In the genomic region with DNA sequence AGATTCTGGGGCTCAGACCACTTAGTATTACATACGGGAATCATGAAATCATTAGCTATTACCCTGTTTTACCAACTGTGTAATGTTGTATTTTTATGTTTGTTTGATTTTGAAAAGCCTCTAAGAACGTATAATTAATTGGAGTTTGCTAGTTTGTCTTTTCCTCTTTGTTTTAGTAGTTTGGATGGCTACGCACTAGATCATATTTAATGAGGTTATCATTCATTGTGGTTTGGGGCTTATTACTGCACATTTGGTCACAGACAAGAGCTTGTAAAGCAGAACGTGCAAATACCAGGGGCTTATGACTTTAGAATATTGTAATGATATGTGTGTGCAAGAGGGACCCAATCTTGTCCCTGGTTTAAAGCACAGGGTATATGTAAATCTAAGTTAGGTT, we compare ENCODE assay signal across 19 cellular contexts. TPM values are rescaled to one million over a fixed set of nuclear protein-coding genes. Genes with fewer than 3 reads are reported as not detected.
DNase-seq lines count a peak whose midpoint lies in the region; TF ChIP-seq lines count a peak whose summit lies in the region.
"Had no signal": no experiment of that assay in that cellular context is flagged by ENCODE, and none has a peak within 500 bp of the region (broad histone marks: within the 10 kb centered on the region; RNA-seq: fewer than 3 reads in every experiment).

No MANE protein-coding gene starts in this region.

- DNase-seq in SK-N-MC (ENCODE audit: low read depth, low spot score) = no peak
- DNase-seq in smooth muscle cell (lab: John Stamatoyannopoulos, UW; ENCODE audit: unreplicated experiment) = no peak
- no peak for DNase-seq in DMS 273 (lab: John Stamatoyannopoulos, UW; ENCODE audit: unreplicated experiment)
- DNase-seq in lower leg skin (ENCODE audit: low spot score in 2 of 2) = no peak
- DNase-seq in MV-4-11 (lab: John Stamatoyannopoulos, UW) = no peak
- DNase-seq in GF-D8 (lab: John Stamatoyannopoulos, UW) = no peak
- DNase-seq: 8988T; ACHN; AML-193; BE2C; CD4-positive, alpha-beta T cell; CD8-positive, alpha-beta memory T cell; DMS53; DMS79 treated with DMSO at 0.1 percent for 48 hours; GOT3 had no signal

- peaks cover 57% of the 10 kb centered on the region for H3K4me1 ChIP-seq in Loucy (ENCODE audit: insufficient read depth, low read length, poor library complexity, severe bottlenecking)
- H3K4me1 ChIP-seq in smooth muscle cell (ENCODE audit: low read depth) = peaks cover 14% of the 10 kb centered on the region

- peaks cover 93% of the 10 kb centered on the region for H3K79me2 ChIP-seq in Loucy (ENCODE audit: insufficient read depth, low read length)
- no peaks in the 10 kb centered on the region for H3K79me2 ChIP-seq in smooth muscle cell (ENCODE audit: low read depth)

- H3K27me3 ChIP-seq in Loucy (ENCODE audit: insufficient read depth, low read length, poor library complexity, severe bottlenecking) (no peaks in the 10 kb centered on the region), smooth muscle cell (ENCODE audit: low read depth) (no peaks in the 10 kb centered on the region)
- H3K27me3 ChIP-seq: BE2C; BLaER1 treated with 17β-estradiol and CSF1 and Interleukin-3, amounts not matched to agents 10 nM and 100 nM had no signal

- peak overlapping the region; percentile 9; the same call in 1 of the 2 replicates for H3K27ac ChIP-seq in SK-N-MC
- H3K27ac ChIP-seq in smooth muscle cell (ENCODE audit: low read depth) = peak overlapping the region; percentile 5
- H3K27ac ChIP-seq: A549; BLaER1 treated with 17β-estradiol and CSF1 and Interleukin-3, amounts not matched to agents 10 nM and 100 nM had no signal

- H4K20me1 ChIP-seq in Loucy (ENCODE audit: insufficient read depth, low read length, poor library complexity, severe bottlenecking) (peaks cover 13% of the 10 kb centered on the region), smooth muscle cell (ENCODE audit: low read depth) (no peaks in the 10 kb centered on the region)

- H3K9me2 ChIP-seq in Loucy (replicated peaks; ENCODE audit: low read depth, low read length) = no peaks in the 10 kb centered on the region

- H3K4me3 ChIP-seq in Loucy (ENCODE audit: low read length, poor library complexity, severe bottlenecking) (peak overlapping the region; percentile 7), SK-N-MC (no peak overlapping the region), smooth muscle cell (no peak overlapping the region), lower leg skin (ENCODE audit: low read depth, poor library complexity, severe bottlenecking) (no peak overlapping the region)
- H3K4me3 ChIP-seq: A549; BLaER1 treated with 17β-estradiol and CSF1 and Interleukin-3, amounts not matched to agents 10 nM and 100 nM; HAP-1 had no signal

- no peaks in the 10 kb centered on the region for H3K9me3 ChIP-seq in Loucy (ENCODE audit: insufficient read depth, low read depth, low read length)
- no peaks in the 10 kb centered on the region for H3K9me3 ChIP-seq in SK-N-MC (ENCODE audit: low read depth, low read length)
- no peaks in the 10 kb centered on the region for H3K9me3 ChIP-seq in smooth muscle cell (replicated peaks; ENCODE audit: low read depth)
- H3K9me3 ChIP-seq: A549, BE2C, HAP-1 had no signal

- WGBS in smooth muscle cell (ENCODE audit: low lambda C conversion rate) = 27% methylated on average over 4 of the region's 4 CpGs
- WGBS in lower leg skin, 2 donors = 69 to 81% methylated on average over 4 of the region's 4 CpGs

- H3K36me3 ChIP-seq in Loucy (ENCODE audit: insufficient read depth, low read length) (peaks cover 3% of the 10 kb centered on the region; the same call in 1 of the 2 replicates), SK-N-MC (ENCODE audit: insufficient read depth, low read length) (no peaks in the 10 kb centered on the region), smooth muscle cell (ENCODE audit: low read depth) (no peaks in the 10 kb centered on the region)
- H3K36me3 ChIP-seq: BE2C, HAP-1 had no signal

- TF ChIP-seq CTCF in Loucy (conservative IDR thresholded peaks at IDR 0.05; ENCODE audit: low read length) = no peak
- TF ChIP-seq CTCF in smooth muscle cell (IDR thresholded peaks at IDR 0.05; ENCODE audit: borderline replicate concordance, insufficient read depth, poor library complexity, severe bottlenecking) = no peak
- TF ChIP-seq CTCF in lower leg skin (IDR thresholded peaks at IDR 0.05) = no peak

- intact Hi-C loops in lower leg skin (cut with DNase I; ENCODE audit: low total_unique reads) = no loop called here

- H2AFZ ChIP-seq in Loucy (ENCODE audit: low read length) (no peak overlapping the region), smooth muscle cell (ENCODE audit: low read depth) (no peak overlapping the region)

- H3F3A ChIP-seq in Loucy (ENCODE audit: low read depth) (peaks cover 3% of the 10 kb centered on the region; the same call in 1 of the 2 replicates), smooth muscle cell (ENCODE audit: low read depth) (peaks cover 10% of the 10 kb centered on the region)

- no peak for TF ChIP-seq POLR2A in lower leg skin (IDR thresholded peaks at IDR 0.05)

- peak overlapping the region; percentile 45 for H3K4me2 ChIP-seq in Loucy (ENCODE audit: low read depth, low read length, poor library complexity, severe bottlenecking)
- H3K4me2 ChIP-seq in smooth muscle cell = peak overlapping the region; percentile 35
- H3K4me2 ChIP-seq: A549; BLaER1 treated with 17β-estradiol and CSF1 and Interleukin-3, amounts not matched to agents 10 nM and 100 nM had no signal

- H3K9ac ChIP-seq in Loucy (ENCODE audit: low read depth, low read length, poor library complexity, severe bottlenecking) = peak overlapping the region; percentile 6
- H3K9ac ChIP-seq in SK-N-MC (ENCODE audit: insufficient read length) = no peak overlapping the region
- H3K9ac ChIP-seq in smooth muscle cell (ENCODE audit: low read depth) = no peak overlapping the region
- H3K9ac ChIP-seq: BLaER1 treated with 17β-estradiol and CSF1 and Interleukin-3, amounts not matched to agents 10 nM and 100 nM had no signal

RNA-seq across cellular contexts. Expression of gene CABLES1, which starts 10.3 kb away (rescaled TPM):
- total RNA-seq in smooth muscle cell (1.2 and 2.2 TPM in 2 replicates), lower leg skin (10 to 100 TPM; 15.0 to 52.5 (median 27.5) TPM)
- 2.4 and 2.7 TPM in 2 replicates for polyA plus RNA-seq in smooth muscle cell
- total RNA-seq: CD4-positive, alpha-beta T cell had no signal
